ENCODE assay signal across 8 cellular contexts in the genomic region with DNA sequence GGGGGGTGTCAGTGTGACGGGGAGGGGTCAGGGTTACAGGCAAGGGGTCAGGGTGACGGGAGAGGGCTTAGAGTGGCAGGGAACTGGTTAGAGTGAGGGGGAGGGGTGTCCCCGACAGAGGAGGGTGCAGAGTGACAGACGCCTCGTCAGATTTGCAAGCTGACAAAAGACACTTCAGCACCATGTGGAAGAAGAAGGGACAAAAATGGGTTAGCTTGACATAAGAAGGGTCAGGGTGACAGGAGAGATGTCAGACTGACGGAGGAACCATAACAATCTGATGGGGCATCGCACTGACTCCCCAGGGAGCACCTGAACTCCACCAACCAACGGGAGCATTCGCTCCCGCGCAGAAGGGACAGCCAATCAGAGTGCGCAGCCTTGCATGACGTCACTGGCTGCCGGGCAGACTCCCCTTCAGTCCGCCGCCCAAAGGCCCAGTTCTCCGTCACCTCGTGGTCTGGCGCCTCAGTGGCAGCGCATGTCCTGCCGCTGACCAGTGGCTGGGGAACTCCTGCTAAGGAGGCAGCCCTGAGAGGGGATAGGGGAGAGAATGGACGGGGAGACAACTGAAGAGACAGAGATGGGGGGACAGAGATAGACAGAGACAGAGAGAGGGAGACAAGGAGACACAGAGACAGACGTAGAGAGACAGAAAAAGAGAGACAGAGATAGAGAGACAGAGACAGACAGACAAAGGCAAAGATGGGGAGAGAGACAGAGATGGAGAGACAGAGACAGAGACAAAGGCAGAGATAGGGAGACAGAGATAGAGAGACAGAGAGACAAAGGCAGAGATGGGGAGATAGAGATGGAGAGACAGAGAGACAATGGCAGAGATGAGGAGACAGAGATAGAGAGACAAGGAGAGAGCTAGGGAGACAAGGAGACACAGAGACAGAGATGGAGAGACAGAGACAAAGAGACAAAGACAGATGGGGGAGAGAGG. TPM values are rescaled to one million over a fixed set of nuclear protein-coding genes. Genes with fewer than 3 reads are reported as not detected.
DNase-seq lines count a peak whose midpoint lies in the region; ATAC-seq and TF ChIP-seq lines count a peak whose summit lies in the region.

No MANE protein-coding gene starts in this region.

- H3K23ac ChIP-seq in H9 (ENCODE audit: insufficient read length, low read depth, low read length), result no peak overlapping the region

- peaks cover 3% of the 10 kb centered on the region for H3K23me2 ChIP-seq in H9 (ENCODE audit: insufficient read length, low read depth, low read length, poor library complexity, severe bottlenecking)

- H3K79me1 ChIP-seq in H9 (ENCODE audit: insufficient read depth, low read depth, low read length, poor library complexity, severe bottlenecking), result no peaks in the 10 kb centered on the region

- peaks cover 0 to 2% (median 0%) of the 10 kb centered on the region in 3 experiments; a peak in 1 of 7 replicates for H3K36me3 Mint-ChIP-seq in H9 (ENCODE audit: insufficient read depth in 1 of 3, low read depth in 3 of 3)
- no peaks in the 10 kb centered on the region for H3K36me3 Mint-ChIP-seq in activated CD4-positive, alpha-beta T cell treated with anti-CD3 and anti-CD28 coated beads, Interleukin-2, amount 10 ng/mL, durations not matched to agents 7 days and 5 days (ENCODE audit: low read depth)
- no peaks in the 10 kb centered on the region for H3K36me3 Mint-ChIP-seq in dendritic cell treated with granulocyte-macrophage colony-stimulating factor and Interleukin-4, amounts not matched to agents 40 ng/mL and 50 ng/mL, for 4 days (ENCODE audit: low read depth)

- no peak overlapping the region for H4K91ac ChIP-seq in H9 (ENCODE audit: insufficient read length, low read depth, low read length)

- peak overlapping the region; percentile 10 to 70; a peak in 4 of 5 replicates for H3K4me3 Mint-ChIP-seq in H9
- no peak overlapping the region for H3K4me3 Mint-ChIP-seq in activated CD4-positive, alpha-beta T cell treated with anti-CD3 and anti-CD28 coated beads, Interleukin-2, amount 10 ng/mL, durations not matched to agents 7 days and 5 days
- H3K4me3 Mint-ChIP-seq in dendritic cell treated with granulocyte-macrophage colony-stimulating factor and Interleukin-4, amounts not matched to agents 40 ng/mL and 50 ng/mL, for 4 days, result no peak overlapping the region

- ATAC-seq in lung (ENCODE audit: insufficient read depth, low FRiP score), result peak; percentile 53

- H2BK120ac ChIP-seq in H9 (ENCODE audit: low read depth, low read length, poor library complexity, severe bottlenecking), result no peak overlapping the region

- no CpG with 5 or more reads among the region's 23 CpGs for WGBS in H9 (ENCODE audit: extremely low coverage, insufficient read length, low lambda C conversion rate)
- 11 to 12% methylated on average over 23 of the region's 23 CpGs for WGBS in lung, 2 donors

- no peak overlapping the region for H2BK5ac ChIP-seq in H9 (ENCODE audit: insufficient read length, low read length)

- H3K79me2 ChIP-seq in H9 (ENCODE audit: insufficient read depth, low read length), result no peaks in the 10 kb centered on the region

- H3K56ac ChIP-seq in H9 (ENCODE audit: insufficient read length, low read depth, low read length), result no peak overlapping the region

- no peak overlapping the region for H2AFZ ChIP-seq in H9 (ENCODE audit: low read length)

- H2AK5ac ChIP-seq in H9 (ENCODE audit: insufficient read length, low read length), result no peak overlapping the region

- H4K8ac ChIP-seq in H9 (replicated peaks; ENCODE audit: insufficient read length, low read depth, low read length), result no peak overlapping the region

- no peak overlapping the region for H3K4ac ChIP-seq in H9 (ENCODE audit: low read depth, low read length)

- H4K5ac ChIP-seq in H9 (ENCODE audit: insufficient read length, low read depth, low read length), result no peak overlapping the region

- H3K27me3 ChIP-seq in H9 (ENCODE audit: insufficient read depth, low read length), result peaks cover 11% of the 10 kb centered on the region
- H3K27me3 ChIP-seq in lung (ENCODE audit: control insufficient read depth, insufficient read depth), result no peaks in the 10 kb centered on the region

- peaks cover 87% of the 10 kb centered on the region for H3K27me3 Mint-ChIP-seq in H9 (ENCODE audit: low read depth)
- peaks cover 6% of the 10 kb centered on the region for H3K27me3 Mint-ChIP-seq in activated CD4-positive, alpha-beta T cell treated with anti-CD3 and anti-CD28 coated beads, Interleukin-2, amount 10 ng/mL, durations not matched to agents 7 days and 5 days
- H3K27me3 Mint-ChIP-seq in dendritic cell treated with granulocyte-macrophage colony-stimulating factor and Interleukin-4, amounts not matched to agents 40 ng/mL and 50 ng/mL, for 4 days, result peaks cover 48% of the 10 kb centered on the region

- H3K9me3 ChIP-seq in H9 (ENCODE audit: control insufficient read depth, low read depth, low read length) (no peaks in the 10 kb centered on the region), lung (ENCODE audit: control insufficient read depth in 2 of 2, insufficient read depth in 1 of 2, low read length in 1 of 2) (peaks cover 0 to 9% of the 10 kb centered on the region in 2 donors)

- no peak overlapping the region for H2BK20ac ChIP-seq in H9 (ENCODE audit: low read depth, low read length, poor library complexity, severe bottlenecking)

- intact Hi-C loops in dendritic cell treated with granulocyte-macrophage colony-stimulating factor and Interleukin-4, amounts not matched to agents 40 ng/mL and 50 ng/mL, for 4 days (cut with micrococcal nuclease), result no loop called here

- H3K14ac ChIP-seq in H9 (ENCODE audit: insufficient read depth, low read length), result no peak overlapping the region

- H3K4me3 ChIP-seq in lung, result no peak overlapping the region

- CTCF ChIA-PET in activated CD4-positive, alpha-beta T cell treated with anti-CD3 and anti-CD28 coated beads, Interleukin-2, amount 10 ng/mL, durations not matched to agents 7 days and 5 days (lab: Charles Lee), result interaction anchor here (0.6 kb wide), 1 partner anchor 9 kb away, joined by 3 read pairs; no protein-coding TSS in a partner anchor

- H3K36me3 ChIP-seq in lung (ENCODE audit: control insufficient read depth in 2 of 2, insufficient read depth in 2 of 2, low read length in 2 of 2), result no peaks in the 10 kb centered on the region

- DNase-seq in DMS153 treated with DMSO at 0.1 percent for 48 hours (lab: John Stamatoyannopoulos, UW; ENCODE audit: unreplicated experiment), result peak; percentile 86
- DNase-seq in H9, result peak; percentile 86
- peak; percentile 49 for DNase-seq in NCI-H226
- DNase-seq in activated CD4-positive, alpha-beta T cell treated with anti-CD3 and anti-CD28 coated beads, Interleukin-2, amount 10 ng/mL, durations not matched to agents 7 days and 5 days, result peak; percentile 74
- peak; percentile 80 for DNase-seq in lung (ENCODE audit: low spot score)
- peak; percentile 43 for DNase-seq in stimulated activated CD8-positive, alpha-beta memory T cell treated with anti-CD3 and anti-CD28 coated beads, Interleukin-15, amount 100 ng/mL, for 1 hour (ENCODE audit: low read depth)
- no peak for DNase-seq in Kasumi-1 (lab: John Stamatoyannopoulos, UW)

- H3K27ac Mint-ChIP-seq in H9, result no peak overlapping the region
- H3K27ac Mint-ChIP-seq in activated CD4-positive, alpha-beta T cell treated with anti-CD3 and anti-CD28 coated beads, Interleukin-2, amount 10 ng/mL, durations not matched to agents 7 days and 5 days, result peak overlapping the region; percentile 61
- peak overlapping the region; percentile 76 for H3K27ac Mint-ChIP-seq in dendritic cell treated with granulocyte-macrophage colony-stimulating factor and Interleukin-4, amounts not matched to agents 40 ng/mL and 50 ng/mL, for 4 days

- no peak overlapping the region for H3K18ac ChIP-seq in H9 (ENCODE audit: insufficient read length, low read depth, low read length)

- H3K9ac ChIP-seq in H9 (ENCODE audit: extremely low read depth, insufficient read length, low read length), result no peak overlapping the region

- no peaks in the 10 kb centered on the region for H4K20me1 ChIP-seq in H9 (ENCODE audit: control insufficient read depth, insufficient read depth, insufficient read length)

- peaks cover 13 to 20% of the 10 kb centered on the region in 2 experiments for H3K4me1 Mint-ChIP-seq in H9
- H3K4me1 Mint-ChIP-seq in activated CD4-positive, alpha-beta T cell treated with anti-CD3 and anti-CD28 coated beads, Interleukin-2, amount 10 ng/mL, durations not matched to agents 7 days and 5 days, result peaks cover 3% of the 10 kb centered on the region
- peaks cover 13% of the 10 kb centered on the region for H3K4me1 Mint-ChIP-seq in dendritic cell treated with granulocyte-macrophage colony-stimulating factor and Interleukin-4, amounts not matched to agents 40 ng/mL and 50 ng/mL, for 4 days (ENCODE audit: low read depth)

- TF ChIP-seq CTCF in H9 (conservative IDR thresholded peaks at IDR 0.05) (no peak), lung (IDR thresholded peaks at IDR 0.05; ENCODE audit: control extremely low read depth, extremely low read depth) (no peak)

- no peak overlapping the region for H2BK12ac ChIP-seq in H9 (ENCODE audit: insufficient read length, low read depth, low read length)

- no peak overlapping the region for H2BK15ac ChIP-seq in H9 (ENCODE audit: low read depth, low read length)

- H3K27ac ChIP-seq in H9 (ENCODE audit: insufficient read length, low read depth, low read length), result no peak overlapping the region
- no peak overlapping the region for H3K27ac ChIP-seq in lung (ENCODE audit: low read depth in 1 of 2, low read length in 1 of 2)

- H3K4me2 ChIP-seq in H9 (ENCODE audit: insufficient read depth, insufficient read length, low read length), result peak overlapping the region; percentile 1

- POLR2A ChIA-PET in activated CD4-positive, alpha-beta T cell treated with anti-CD3 and anti-CD28 coated beads, Interleukin-2, amount 10 ng/mL, durations not matched to agents 7 days and 5 days (lab: Charles Lee), result no interaction called here

- peaks cover 8% of the 10 kb centered on the region; the same call in 1 of the 2 replicates for H3K4me1 ChIP-seq in H9 (ENCODE audit: insufficient read depth, low read length)
- no peaks in the 10 kb centered on the region for H3K4me1 ChIP-seq in lung (ENCODE audit: control insufficient read depth in 2 of 2, insufficient read depth in 2 of 2, low read length in 2 of 2)

- peaks cover 3 to 15% of the 10 kb centered on the region in 2 experiments; a peak in 3 of 5 replicates for H3K9me3 Mint-ChIP-seq in H9
- peaks cover 2% of the 10 kb centered on the region for H3K9me3 Mint-ChIP-seq in activated CD4-positive, alpha-beta T cell treated with anti-CD3 and anti-CD28 coated beads, Interleukin-2, amount 10 ng/mL, durations not matched to agents 7 days and 5 days
- H3K9me3 Mint-ChIP-seq in dendritic cell treated with granulocyte-macrophage colony-stimulating factor and Interleukin-4, amounts not matched to agents 40 ng/mL and 50 ng/mL, for 4 days, result peaks cover 14% of the 10 kb centered on the region

- H3T11ph ChIP-seq in H9 (ENCODE audit: low read length), result no peak overlapping the region

RNA-seq across cellular contexts. Expression of gene C19orf81, which starts 30.2 kb away (rescaled TPM):
- 9.6 and 11.0 TPM in 2 replicates for total RNA-seq in H9 (2021)
- total RNA-seq in activated CD4-positive, alpha-beta T cell treated with anti-CD3 and anti-CD28 coated beads, Interleukin-2, amount 10 ng/mL, durations not matched to agents 7 days and 5 days, result not detected
- 1 to 10 TPM in 1 of 2 donors, not detected in 1; 2.5 TPM for total RNA-seq in lung
- polyA plus RNA-seq in lung, result 1 to 10 TPM; 1.3 to 1.7 TPM

RNA-seq across cellular contexts. Expression of gene SYT3, which starts 39.8 kb away (rescaled TPM):
- total RNA-seq in H9 (2021) (2.8 and 3.1 TPM in 2 replicates), lung (1 to 10 TPM in 1 of 2 donors, under 1 TPM in 1; 0.60 to 1.5 TPM)
- total RNA-seq in activated CD4-positive, alpha-beta T cell treated with anti-CD3 and anti-CD28 coated beads, Interleukin-2, amount 10 ng/mL, durations not matched to agents 7 days and 5 days, result not detected
- under 1 TPM; 0.23 to 0.81 TPM for polyA plus RNA-seq in lung

RNA-seq across cellular contexts. Expression of gene SHANK1, which starts 40.2 kb away (rescaled TPM):
- total RNA-seq in H9 (2021) (1.4 and 1.7 TPM in 2 replicates), lung (1 to 10 TPM in 1 of 2 donors, under 1 TPM in 1; 0.15 to 1.2 TPM)
- not detected for total RNA-seq in activated CD4-positive, alpha-beta T cell treated with anti-CD3 and anti-CD28 coated beads, Interleukin-2, amount 10 ng/mL, durations not matched to agents 7 days and 5 days
- under 1 TPM; 0.18 to 0.24 TPM for polyA plus RNA-seq in lung

RNA-seq across cellular contexts. Expression of gene CLEC11A, which starts 43.7 kb away (rescaled TPM):
- total RNA-seq in H9 (2021), result 3.8 and 3.9 TPM in 2 replicates
- 1 to 10 TPM; 1.3 to 1.5 TPM for total RNA-seq in activated CD4-positive, alpha-beta T cell treated with anti-CD3 and anti-CD28 coated beads, Interleukin-2, amount 10 ng/mL, durations not matched to agents 7 days and 5 days
- total RNA-seq in lung, result 10 to 100 TPM in 1 of 2 donors, 1 to 10 TPM in 1; 7.7 to 24.6 TPM
- 10 to 100 TPM in 1 of 2 donors, 1 to 10 TPM in 1; 8.5 to 13.7 TPM for polyA plus RNA-seq in lung

Comparison
In these comparisons a context has a peak if more than half of its experiments do, and no peak if none do; other contexts are left out.
1. DNase-seq: peak in DMS153 treated with DMSO at 0.1 percent for 48 hours (single experiment), H9 (single experiment), NCI-H226 (single experiment), activated CD4-positive, alpha-beta T cell treated with anti-CD3 and anti-CD28 coated beads, Interleukin-2, amount 10 ng/mL, durations not matched to agents 7 days and 5 days (single experiment), lung (single experiment) and stimulated activated CD8-positive, alpha-beta memory T cell treated with anti-CD3 and anti-CD28 coated beads, Interleukin-15, amount 100 ng/mL, for 1 hour (single experiment); none in Kasumi-1 (0 of 2).
2. H3K27ac Mint-ChIP-seq: peak in activated CD4-positive, alpha-beta T cell treated with anti-CD3 and anti-CD28 coated beads, Interleukin-2, amount 10 ng/mL, durations not matched to agents 7 days and 5 days (single experiment) and dendritic cell treated with granulocyte-macrophage colony-stimulating factor and Interleukin-4, amounts not matched to agents 40 ng/mL and 50 ng/mL, for 4 days (single experiment); none in H9 (0 of 3).
3. H3K4me3 Mint-ChIP-seq: peak in H9 (2 of 2); none in activated CD4-positive, alpha-beta T cell treated with anti-CD3 and anti-CD28 coated beads, Interleukin-2, amount 10 ng/mL, durations not matched to agents 7 days and 5 days (single experiment) and dendritic cell treated with granulocyte-macrophage colony-stimulating factor and Interleukin-4, amounts not matched to agents 40 ng/mL and 50 ng/mL, for 4 days (single experiment).